In the genomic region with DNA sequence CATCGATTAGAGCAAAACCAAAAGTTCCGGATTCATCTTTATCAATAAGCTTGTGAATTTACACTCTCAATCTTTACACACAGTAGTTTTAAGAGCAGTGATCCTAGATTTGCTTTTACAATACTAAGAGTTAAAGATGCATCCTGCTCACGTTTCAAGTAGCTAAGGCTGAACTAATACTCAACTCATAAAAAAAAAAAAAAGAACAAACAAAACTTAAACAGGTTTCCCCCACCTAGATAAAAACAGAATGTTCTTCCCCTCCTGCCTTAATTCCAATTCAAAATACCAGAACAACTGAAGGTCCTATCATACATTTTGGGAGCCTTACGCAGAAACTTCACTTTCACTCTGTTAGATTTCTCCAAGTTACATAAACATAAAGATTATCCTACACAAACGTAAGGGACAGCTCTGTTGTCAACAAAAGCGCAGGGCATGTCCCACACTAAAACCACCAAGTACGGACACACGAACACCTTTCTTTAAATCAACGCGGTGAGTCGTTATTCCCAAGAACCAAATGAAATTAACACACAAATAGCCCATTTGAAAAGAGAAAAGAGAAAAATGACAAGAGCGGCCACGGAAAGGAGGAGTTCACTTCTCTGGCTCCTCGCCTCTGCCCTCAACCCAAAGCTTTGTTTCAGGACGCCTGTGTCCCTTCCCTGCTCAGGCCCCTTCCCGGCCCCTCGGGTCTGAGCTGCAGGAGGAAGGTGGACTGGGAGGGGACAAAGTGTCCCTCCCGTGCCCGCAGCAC, we compare ENCODE assay signal across 8 cellular contexts. TPM values are rescaled to one million over a fixed set of nuclear protein-coding genes. Genes with fewer than 3 reads are reported as not detected.
DNase-seq lines count a peak whose midpoint lies in the region; ATAC-seq and TF ChIP-seq lines count a peak whose summit lies in the region.

No MANE protein-coding gene starts in this region.

- H3K27ac ChIP-seq in breast epithelium (peak overlapping the region; percentile 97), upper lobe of right lung (peak overlapping the region; percentile 96)

- no peaks in the 10 kb centered on the region for H3K9me3 ChIP-seq in MG63
- H3K9me3 ChIP-seq in breast epithelium, result no peaks in the 10 kb centered on the region
- no peaks in the 10 kb centered on the region for H3K9me3 ChIP-seq in upper lobe of right lung

- TF ChIP-seq POLR2A in breast epithelium (IDR thresholded peaks at IDR 0.05), result no peak

- H3K36me3 ChIP-seq in MG63, result peaks cover 9% of the 10 kb centered on the region
- H3K36me3 ChIP-seq in breast epithelium, result no peaks in the 10 kb centered on the region
- no peaks in the 10 kb centered on the region for H3K36me3 ChIP-seq in upper lobe of right lung

- ATAC-seq in upper lobe of right lung, result no peak

- H3K27me3 ChIP-seq in MG63 (no peaks in the 10 kb centered on the region), breast epithelium (no peaks in the 10 kb centered on the region), upper lobe of right lung (no peaks in the 10 kb centered on the region)

- in situ Hi-C loops in G401 (cut with HindIII; ENCODE audit: low sequenced_read_pairs), result no loop called here

- peak; percentile 65 for DNase-seq in G401 (ENCODE audit: low spot score)
- no peak for DNase-seq in MG63
- no peak for DNase-seq in breast epithelium (ENCODE audit: low spot score in 2 of 2)
- peak; percentile 58 for DNase-seq in medulla oblongata (ENCODE audit: extremely low spot score)
- no peak for DNase-seq in upper lobe of right lung
- no peak for DNase-seq in HuH-7 (ENCODE audit: low spot score)
- no peak for DNase-seq in HPDE6-E6E7 (ENCODE audit: extremely low spot score)
- no peak for DNase-seq in stimulated activated CD4-positive, alpha-beta T cell treated with anti-CD3 and anti-CD28 coated beads, Interleukin-2, amount 100 ng/mL, for 24 hours

- intact Hi-C loops in breast epithelium (cut with DNase I; ENCODE audit: low total_unique reads), result no loop called here
- intact Hi-C loops in upper lobe of right lung (cut with DNase I), result no loop called here

- H3K4me1 ChIP-seq in breast epithelium (peaks cover 0 to 13% of the 10 kb centered on the region in 2 donors), upper lobe of right lung (peaks cover 22% of the 10 kb centered on the region)

- H3K4me3 ChIP-seq in MG63 (peak overlapping the region; percentile 89), breast epithelium (peak overlapping the region; percentile 81 to 98 (median 83)), upper lobe of right lung (peak overlapping the region; percentile 84)

- TF ChIP-seq CTCF in breast epithelium (IDR thresholded peaks at IDR 0.05) (no peak), upper lobe of right lung (IDR thresholded peaks at IDR 0.05) (no peak)

RNA-seq across cellular contexts. Expression of a gene that starts 0.9 kb away (rescaled TPM):
- total RNA-seq in G401 (2014; rRNA removed; shearing (Covaris generic)), result 0.68 and 8.5 TPM in 2 replicates
- total RNA-seq in MG63 (2014; rRNA removed; shearing (Covaris generic); ENCODE audit: low replicate concordance), result 2.9 and 14.5 TPM in 2 replicates
- total RNA-seq in breast epithelium (100 to 1,000 TPM in 1 of 3 donors, 10 to 100 TPM in 2; 57.7 to 107 (median 70.8) TPM), upper lobe of right lung (41.5 TPM)

Comparison
In these comparisons a context has a peak if more than half of its experiments do, and no peak if none do; other contexts are left out.
1. DNase-seq: peak in G401 (single experiment) and medulla oblongata (single experiment); none in MG63 (single experiment), breast epithelium (0 of 2), upper lobe of right lung (single experiment), HuH-7 (single experiment), HPDE6-E6E7 (single experiment) and stimulated activated CD4-positive, alpha-beta T cell treated with anti-CD3 and anti-CD28 coated beads, Interleukin-2, amount 100 ng/mL, for 24 hours (0 of 2).
2. Peak in every context shown above with its lines, with median percentiles within 50 percentile points of each other: H3K4me3 ChIP-seq.